Comparison of ENCODE assay signal across 11 cellular contexts in genomic region chr19:35932291-35932936, GRCh38. TPM values are rescaled to one million over a fixed set of nuclear protein-coding genes. Genes with fewer than 3 reads are reported as not detected.
DNase-seq lines count a peak whose midpoint lies in the region; FAIRE-seq and TF ChIP-seq lines count a peak whose summit lies in the region.
"Had no signal": no experiment of that assay in that cellular context is flagged by ENCODE, and none has a peak within 500 bp of the region (broad histone marks: within the 10 kb centered on the region; RNA-seq: fewer than 3 reads in every experiment).

No MANE protein-coding gene starts in this region.

- BruUV-seq in PC-9 (replicated peaks; lab: Mats Ljungman, UMichigan), result no TSS peak

- H3K9ac ChIP-seq in mesenchymal stem cell (ENCODE audit: low read length), result peak overlapping the region; percentile 6

- intact Hi-C loops in PC-9 (cut with micrococcal nuclease; ENCODE audit: unreplicated experiment), result loop anchor here (5.0 to 10.0 kb wide), 2 partner anchors 385 to 618 kb away; partner anchors contain the start of gene TMEM147

- H2AK5ac ChIP-seq in mesenchymal stem cell (ENCODE audit: low read length, severe bottlenecking), result no peak overlapping the region

- H2BK12ac ChIP-seq in mesenchymal stem cell (ENCODE audit: low read length in 2 of 2), result no peak overlapping the region

- no peaks in the 10 kb centered on the region; the same call in 1 of the 2 replicates for H4K20me1 ChIP-seq in PC-9 (ENCODE audit: insufficient read depth)

- H3K9me3 ChIP-seq in HAP-1 (no peaks in the 10 kb centered on the region), PC-9 (ENCODE audit: insufficient read depth, low read depth) (no peaks in the 10 kb centered on the region), mesenchymal stem cell (ENCODE audit: control insufficient read depth, low read length) (no peaks in the 10 kb centered on the region)
- H3K9me3 ChIP-seq: BLaER1 treated with 17β-estradiol and CSF1 and Interleukin-3, amounts not matched to agents 10 nM and 100 nM; vagina had no signal

- no peaks in the 10 kb centered on the region for H3K9me2 ChIP-seq in PC-9 (ENCODE audit: insufficient read depth)

- in situ Hi-C loops in HAP-1 (cut with MboI; ENCODE audit: low sequenced_read_pairs), result loop anchor here (5.0 kb wide), 1 partner anchor 180 kb away; no protein-coding TSS in a partner anchor

- TF ChIP-seq CTCF in PC-9 (conservative IDR thresholded peaks at IDR 0.05) (no peak), D721Med (IDR thresholded peaks at IDR 0.05; ENCODE audit: insufficient read depth, missing control alignments) (no peak)

- H2BK120ac ChIP-seq in mesenchymal stem cell (ENCODE audit: low read depth, low read length), result no peak overlapping the region

- H3K4me2 ChIP-seq in PC-9, result 0 out of 2 replicates have a peak overlapping the region, but pooled peaks have one; percentile 37
- H3K4me2 ChIP-seq in mesenchymal stem cell (ENCODE audit: low read length, poor library complexity, severe bottlenecking), result no peak overlapping the region

- no peak for FAIRE-seq in D721Med (lab: Jason Lieb, UNC)

- H2BK15ac ChIP-seq in mesenchymal stem cell (ENCODE audit: low read depth, poor library complexity, severe bottlenecking), result no peak overlapping the region

- no peak overlapping the region for H3K27ac ChIP-seq in PC-9
- H3K27ac ChIP-seq in mesenchymal stem cell (ENCODE audit: low read length, poor library complexity, severe bottlenecking), result no peak overlapping the region
- H3K27ac ChIP-seq: BLaER1 treated with 17β-estradiol and CSF1 and Interleukin-3, amounts not matched to agents 10 nM and 100 nM; vagina had no signal

- H3K27me3 ChIP-seq in HAP-1 (ENCODE audit: low read depth), result no peaks in the 10 kb centered on the region
- H3K27me3 ChIP-seq in PC-9 (ENCODE audit: insufficient read depth, low read depth), result 0 out of 2 replicates have a peak, but pooled peaks cover 4% of the 10 kb centered on the region
- no peaks in the 10 kb centered on the region for H3K27me3 ChIP-seq in mesenchymal stem cell (ENCODE audit: control insufficient read depth in 1 of 2, insufficient read depth in 1 of 2, low read length in 2 of 2)
- H3K27me3 ChIP-seq: vagina had no signal

- no peak overlapping the region for H2AFZ ChIP-seq in PC-9
- no peak overlapping the region for H2AFZ ChIP-seq in mesenchymal stem cell (ENCODE audit: low read depth, low read length)

- H3K4me1 ChIP-seq in HAP-1 (peaks cover 17% of the 10 kb centered on the region), PC-9 (replicated peaks; ENCODE audit: insufficient read depth) (peaks cover 23% of the 10 kb centered on the region), mesenchymal stem cell (ENCODE audit: control insufficient read depth, insufficient read depth, low read depth, low read length) (peaks cover 19% of the 10 kb centered on the region)

- no peak overlapping the region for H3K4me3 ChIP-seq in HAP-1
- no peak overlapping the region for H3K4me3 ChIP-seq in PC-9
- no peak overlapping the region for H3K4me3 ChIP-seq in mesenchymal stem cell (ENCODE audit: insufficient read depth in 1 of 2, low read depth in 1 of 2, low read length in 2 of 2)
- H3K4me3 ChIP-seq: BLaER1 treated with 17β-estradiol and CSF1 and Interleukin-3, amounts not matched to agents 10 nM and 100 nM; GM12878 had no signal

- H3K79me2 ChIP-seq in PC-9 (ENCODE audit: low read depth), result 0 out of 2 replicates have a peak, but pooled peaks cover 5% of the 10 kb centered on the region

- H3F3A ChIP-seq in PC-9 (ENCODE audit: insufficient read depth, low read depth), result peaks cover 9% of the 10 kb centered on the region; the same call in 1 of the 2 replicates

- H4K8ac ChIP-seq in mesenchymal stem cell (ENCODE audit: low read length), result no peak overlapping the region

- no peak overlapping the region for H3K14ac ChIP-seq in mesenchymal stem cell (ENCODE audit: low read length in 2 of 2)

- no peak overlapping the region for H3K18ac ChIP-seq in mesenchymal stem cell (ENCODE audit: low read depth in 1 of 2, low read length in 2 of 2)

- CTCF ChIA-PET in PC-9 (lab: Charles Lee), result no interaction called here

- no peak overlapping the region for H3K4ac ChIP-seq in mesenchymal stem cell (ENCODE audit: low read depth in 1 of 2, low read length in 2 of 2)

- H3K36me3 ChIP-seq in HAP-1 (replicated peaks) (no peaks in the 10 kb centered on the region), PC-9 (ENCODE audit: low read depth) (no peaks in the 10 kb centered on the region), mesenchymal stem cell (ENCODE audit: control insufficient read depth in 1 of 2, insufficient read depth in 2 of 2, low read depth in 1 of 2, low read length in 2 of 2) (no peaks in the 10 kb centered on the region)
- H3K36me3 ChIP-seq: BLaER1 treated with 17β-estradiol and CSF1 and Interleukin-3, amounts not matched to agents 10 nM and 100 nM; vagina had no signal

- DNase-seq in COLO668 (lab: John Stamatoyannopoulos, UW; ENCODE audit: unreplicated experiment), result peak; percentile 21
- peak; percentile 62 to 91 for DNase-seq in HAP-1 (ENCODE audit: low spot score in 2 of 2)
- no peak for DNase-seq in PC-9
- no peak for DNase-seq in mesenchymal stem cell
- no peak for DNase-seq in HUDEP-2 (lab: John Stamatoyannopoulos, UW; ENCODE audit: unreplicated experiment in 76 of 76)
- no peak for DNase-seq in superior temporal gyrus (ENCODE audit: extremely low spot score)
- no peak for DNase-seq in D721Med (ENCODE audit: insufficient read length, low spot score)

- H2BK5ac ChIP-seq in mesenchymal stem cell (ENCODE audit: low read depth, low read length, poor library complexity, severe bottlenecking), result no peak overlapping the region

- H3K23ac ChIP-seq in mesenchymal stem cell (ENCODE audit: low read length in 2 of 2), result no peak overlapping the region

- H4K91ac ChIP-seq in mesenchymal stem cell (ENCODE audit: low read length), result no peak overlapping the region

- POLR2A ChIA-PET in PC-9 (lab: Charles Lee; ENCODE audit: unreplicated experiment), result no interaction called here

- 67% methylated on average over 7 of the region's 7 CpGs for whole genome bisulfite sequencing in mesenchymal stem cell

- peaks cover 17% of the 10 kb centered on the region for H3K79me1 ChIP-seq in mesenchymal stem cell (replicated peaks; ENCODE audit: low read length, poor library complexity, severe bottlenecking)

RNA-seq across cellular contexts. Expression of gene LRFN3, which starts 3.8 kb away (rescaled TPM):
- 10.5 and 14.7 TPM in 2 replicates for total RNA-seq in PC-9 (2021)
- 17.0 TPM for polyA plus RNA-seq in mesenchymal stem cell (2013, experiment 1 of 2)
- 16.1 TPM for polyA plus RNA-seq in mesenchymal stem cell (2013, experiment 2 of 2)

RNA-seq across cellular contexts. Expression of gene TYROBP, which starts 24.3 kb away (rescaled TPM):
- total RNA-seq in PC-9 (2021), result not detected in 2 replicates
- 0.80 TPM for polyA plus RNA-seq in mesenchymal stem cell (2013, experiment 1 of 2)
- 0.53 TPM for polyA plus RNA-seq in mesenchymal stem cell (2013, experiment 2 of 2)
- total RNA-seq: activated CD4-positive, alpha-beta T cell treated with anti-CD3 and anti-CD28 coated beads, Interleukin-2, amount 10 ng/mL, durations not matched to agents 24 days and 14 days had no signal

RNA-seq across cellular contexts. Expression of gene HCST, which starts 30.1 kb away (rescaled TPM):
- 1.8 and 2.6 TPM in 2 replicates for total RNA-seq in PC-9 (2021)
- 1.4 TPM for polyA plus RNA-seq in mesenchymal stem cell (2013, experiment 1 of 2)
- polyA plus RNA-seq in mesenchymal stem cell (2013, experiment 2 of 2), result 1.4 TPM

RNA-seq across cellular contexts. Expression of gene NFKBID, which starts 32.1 kb away (rescaled TPM):
- 15.7 and 27.5 TPM in 2 replicates for total RNA-seq in PC-9 (2021)
- polyA plus RNA-seq in mesenchymal stem cell (2013, experiment 1 of 2), result 4.7 TPM
- polyA plus RNA-seq in mesenchymal stem cell (2013, experiment 2 of 2), result 4.1 TPM

Comparison
In these comparisons a context has a peak if more than half of its experiments do, and no peak if none do; other contexts are left out.
1. DNase-seq: peak in COLO668 (single experiment) and HAP-1 (2 of 2); none in PC-9 (0 of 2), mesenchymal stem cell (single experiment), HUDEP-2 (0 of 76), superior temporal gyrus (single experiment) and D721Med (single experiment).